15 cellular contexts compared by ENCODE assay signal in the genomic region with DNA sequence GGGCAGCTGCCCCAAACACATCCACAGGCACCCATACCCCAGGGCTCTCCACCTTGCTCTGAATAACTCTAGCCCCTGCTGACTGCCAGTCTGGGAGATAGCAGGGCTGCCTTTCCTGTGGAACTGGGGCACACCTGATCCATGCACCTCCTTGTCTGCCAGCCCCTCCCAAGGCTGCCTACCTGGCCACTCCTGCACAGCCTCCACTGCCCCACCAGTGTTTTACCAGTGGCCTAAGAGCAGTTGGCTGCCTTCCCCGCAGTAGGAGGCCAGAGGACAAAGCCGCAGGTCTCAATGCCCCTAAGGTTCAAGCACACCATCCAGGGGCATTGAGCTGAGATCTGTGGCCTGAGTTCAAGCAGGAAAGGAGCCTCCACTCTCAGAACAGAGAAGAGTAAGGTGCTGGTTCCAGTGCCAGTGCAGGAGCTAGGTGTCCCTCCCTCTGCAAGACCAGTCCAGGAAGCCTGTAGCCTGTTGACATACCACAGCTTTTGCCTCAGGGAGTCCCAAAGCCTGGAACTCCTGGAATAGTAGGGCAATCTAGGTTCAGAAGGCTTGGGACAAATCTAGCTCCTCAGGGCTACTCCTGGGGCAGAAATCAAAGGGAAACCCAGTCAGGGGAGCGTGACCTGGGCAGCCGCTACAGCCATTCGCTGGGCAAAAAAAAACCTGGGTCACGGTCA.
DNase-seq lines count a peak whose midpoint lies in the region; ATAC-seq and TF ChIP-seq lines count a peak whose summit lies in the region.
"Had no signal": no experiment of that assay in that cellular context is flagged by ENCODE, and none has a peak within 500 bp of the region (broad histone marks: within the 10 kb centered on the region; RNA-seq: fewer than 3 reads in every experiment).

No MANE protein-coding gene starts in this region.

- H3K36me3 ChIP-seq in BLaER1 (no peaks in the 10 kb centered on the region), trophoblast cell (ENCODE audit: control insufficient read depth in 1 of 2, insufficient read depth in 2 of 2, low read length in 2 of 2) (no peaks in the 10 kb centered on the region)

- H3K4me3 Mint-ChIP-seq in H9 = no peak overlapping the region
- no peak overlapping the region for H3K4me3 Mint-ChIP-seq in WTC11
- H3K4me3 Mint-ChIP-seq: CD4-positive, alpha-beta T cell had no signal

- no peaks in the 10 kb centered on the region for H4K20me1 ChIP-seq in BLaER1
- H4K20me1 ChIP-seq in H9 (ENCODE audit: control insufficient read depth, insufficient read depth, insufficient read length) = no peaks in the 10 kb centered on the region

- H4K8ac ChIP-seq in H9 (replicated peaks; ENCODE audit: insufficient read length, low read depth, low read length) = peak overlapping the region; percentile 38
- no peak overlapping the region for H4K8ac ChIP-seq in trophoblast cell (ENCODE audit: low read depth, low read length)

- DNase-seq in H9 (no peak), WTC11 (ENCODE audit: low spot score) (no peak), trophoblast cell (peak; percentile 56 to 76), DMS153 treated with DMSO at 0.1 percent for 48 hours (lab: John Stamatoyannopoulos, UW; ENCODE audit: unreplicated experiment) (no peak), erythroblast (lab: John Stamatoyannopoulos, UW) (no peak)
- DNase-seq: 8988T; AML-193; C1 segment of cervical spinal cord; Calu3; CD4-positive, alpha-beta T cell; DMS 273 treated with DMSO at 0.1 percent for 48 hours; DMS79 had no signal

- H3K27ac ChIP-seq in BLaER1 = no peak overlapping the region
- no peak overlapping the region for H3K27ac ChIP-seq in H9 (ENCODE audit: insufficient read length, low read depth, low read length)
- H3K27ac ChIP-seq in trophoblast cell (ENCODE audit: low read depth, low read length) = no peak overlapping the region

- peaks cover 0 to 19% (median 6%) of the 10 kb centered on the region in 3 experiments; a peak in 6 of 7 replicates for H3K36me3 Mint-ChIP-seq in H9 (ENCODE audit: insufficient read depth in 1 of 3, low read depth in 3 of 3)
- H3K36me3 Mint-ChIP-seq in WTC11 = peaks cover 18% of the 10 kb centered on the region

- no peaks in the 10 kb centered on the region for H3K27me3 Mint-ChIP-seq in H9 (ENCODE audit: low read depth)
- no peaks in the 10 kb centered on the region for H3K27me3 Mint-ChIP-seq in WTC11 (ENCODE audit: low read depth)
- H3K27me3 Mint-ChIP-seq: CD4-positive, alpha-beta T cell had no signal

- H2BK20ac ChIP-seq in H9 (ENCODE audit: low read depth, low read length, poor library complexity, severe bottlenecking) = no peak overlapping the region

- H3K27ac Mint-ChIP-seq in H9 (no peak overlapping the region; a peak in 1 of 7 replicates), WTC11 (no peak overlapping the region)
- H3K27ac Mint-ChIP-seq: CD4-positive, alpha-beta T cell had no signal

- no peak overlapping the region for H4K12ac ChIP-seq in trophoblast cell (ENCODE audit: low read depth, low read length)

- H3K79me1 ChIP-seq in H9 (ENCODE audit: insufficient read depth, low read depth, low read length, poor library complexity, severe bottlenecking) = no peaks in the 10 kb centered on the region
- no peaks in the 10 kb centered on the region for H3K79me1 ChIP-seq in trophoblast cell (ENCODE audit: low read length)

- H3K4me1 Mint-ChIP-seq in H9 (peaks cover 9% of the 10 kb centered on the region in 2 experiments), WTC11 (peaks cover 10% of the 10 kb centered on the region)

- H2BK5ac ChIP-seq in H9 (ENCODE audit: insufficient read length, low read length) = no peak overlapping the region
- no peak overlapping the region for H2BK5ac ChIP-seq in trophoblast cell (ENCODE audit: low read depth, low read length, poor library complexity)

- POLR2A ChIA-PET in WTC11 (lab: Charles Lee) = no interaction called here

- H3K14ac ChIP-seq in H9 (ENCODE audit: insufficient read depth, low read length) = no peak overlapping the region
- H3K14ac ChIP-seq in trophoblast cell (ENCODE audit: low read length) = no peak overlapping the region

- no CpG with 5 or more reads among the region's 6 CpGs for WGBS in H9 (ENCODE audit: extremely low coverage, insufficient read length, low lambda C conversion rate)
- no CpG with 5 or more reads among the region's 6 CpGs for WGBS in trophoblast cell (ENCODE audit: extremely low coverage, insufficient coverage, insufficient read length)

- H3T11ph ChIP-seq in H9 (ENCODE audit: low read length) = no peak overlapping the region

- H3K9ac ChIP-seq in BLaER1 (no peak overlapping the region), H9 (ENCODE audit: extremely low read depth, insufficient read length, low read length) (no peak overlapping the region), trophoblast cell (ENCODE audit: low read length) (no peak overlapping the region)

- no peaks in the 10 kb centered on the region for H3K27me3 ChIP-seq in BLaER1
- H3K27me3 ChIP-seq in H9 (ENCODE audit: insufficient read depth, low read length) = no peaks in the 10 kb centered on the region
- no peaks in the 10 kb centered on the region for H3K27me3 ChIP-seq in trophoblast cell (ENCODE audit: insufficient read depth, low read length)

- H3K18ac ChIP-seq in H9 (ENCODE audit: insufficient read length, low read depth, low read length) (no peak overlapping the region), trophoblast cell (ENCODE audit: low read length) (no peak overlapping the region)

- H3K4ac ChIP-seq in H9 (ENCODE audit: low read depth, low read length) (no peak overlapping the region), trophoblast cell (ENCODE audit: low read depth, low read length) (no peak overlapping the region)

- no peak overlapping the region for H2AK5ac ChIP-seq in H9 (ENCODE audit: insufficient read length, low read length)
- no peak overlapping the region for H2AK5ac ChIP-seq in trophoblast cell (ENCODE audit: low read length)

- H4K5ac ChIP-seq in H9 (ENCODE audit: insufficient read length, low read depth, low read length) = no peak overlapping the region

- H3K79me2 ChIP-seq in H9 (ENCODE audit: insufficient read depth, low read length) (no peaks in the 10 kb centered on the region), trophoblast cell (ENCODE audit: control insufficient read depth, insufficient read depth, low read length, poor library complexity) (no peaks in the 10 kb centered on the region)

- peaks cover 6% of the 10 kb centered on the region for H3K9me3 ChIP-seq in BLaER1
- no peaks in the 10 kb centered on the region for H3K9me3 ChIP-seq in H9 (ENCODE audit: control insufficient read depth, low read depth, low read length)
- peaks cover 2% of the 10 kb centered on the region for H3K9me3 ChIP-seq in trophoblast cell (ENCODE audit: insufficient read depth, low read depth, low read length)

- TF ChIP-seq CTCF in H9 (conservative IDR thresholded peaks at IDR 0.05) (no peak), WTC11 (IDR thresholded peaks at IDR 0.05) (no peak)

- H3K4me3 ChIP-seq in BLaER1 (no peak overlapping the region), trophoblast cell (ENCODE audit: low read depth, low read length) (no peak overlapping the region)

- no peaks in the 10 kb centered on the region for H3K23me2 ChIP-seq in H9 (ENCODE audit: insufficient read length, low read depth, low read length, poor library complexity, severe bottlenecking)

- H3K23ac ChIP-seq in H9 (ENCODE audit: insufficient read length, low read depth, low read length) = no peak overlapping the region
- H3K23ac ChIP-seq in trophoblast cell (ENCODE audit: low read length) = no peak overlapping the region

- TF ChIP-seq POLR2A in erythroblast (IDR thresholded peaks at IDR 0.05; ENCODE audit: low read length) = no peak

- H2AFZ ChIP-seq in H9 (ENCODE audit: low read length) (no peak overlapping the region), trophoblast cell (ENCODE audit: insufficient read depth, low read length, poor library complexity) (no peak overlapping the region)

- peak; percentile 20 for ATAC-seq in WTC11
- no peak for ATAC-seq in HG02623 (IDR thresholded peaks at IDR 0.05; ENCODE audit: unreplicated experiment)
- ATAC-seq: HepG2 had no signal

- CTCF ChIA-PET in WTC11 (lab: Charles Lee) = no interaction called here

- H3K4me1 ChIP-seq in BLaER1 = peaks cover 18% of the 10 kb centered on the region
- H3K4me1 ChIP-seq in H9 (ENCODE audit: insufficient read depth, low read length) = no peaks in the 10 kb centered on the region; the same call in 1 of the 2 replicates
- peaks cover 2 to 4% of the 10 kb centered on the region in 2 experiments for H3K4me1 ChIP-seq in trophoblast cell (ENCODE audit: control insufficient read depth in 1 of 2, insufficient read depth in 2 of 2, low read length in 2 of 2)

- H2BK12ac ChIP-seq in H9 (ENCODE audit: insufficient read length, low read depth, low read length) (no peak overlapping the region), trophoblast cell (ENCODE audit: low read length) (no peak overlapping the region)

- H4K91ac ChIP-seq in H9 (ENCODE audit: insufficient read length, low read depth, low read length) (no peak overlapping the region), trophoblast cell (ENCODE audit: low read depth, low read length) (no peak overlapping the region)

- H3K4me2 ChIP-seq in BLaER1 (peak overlapping the region; percentile 53), H9 (ENCODE audit: insufficient read depth, insufficient read length, low read length) (no peak overlapping the region), trophoblast cell (ENCODE audit: low read length) (no peak overlapping the region)

- H3K56ac ChIP-seq in H9 (ENCODE audit: insufficient read length, low read depth, low read length) = no peak overlapping the region

- H2BK15ac ChIP-seq in H9 (ENCODE audit: low read depth, low read length) = no peak overlapping the region

- peaks cover 12 to 13% of the 10 kb centered on the region in 2 experiments for H3K9me3 Mint-ChIP-seq in H9
- H3K9me3 Mint-ChIP-seq in WTC11 = peaks cover 40% of the 10 kb centered on the region
- H3K9me3 Mint-ChIP-seq: CD4-positive, alpha-beta T cell had no signal

- no peak overlapping the region for H2BK120ac ChIP-seq in H9 (ENCODE audit: low read depth, low read length, poor library complexity, severe bottlenecking)
- H2BK120ac ChIP-seq in trophoblast cell (ENCODE audit: insufficient read depth, low read length, poor library complexity) = no peak overlapping the region

TF ChIP-seq in WTC11, 78 proteins besides CTCF, POLR2A, EP300 and RAD21:
- no peak for TF ChIP-seq SMAD3 (CRISPR knock-in tag; IDR thresholded peaks at IDR 0.05; ENCODE audit: borderline replicate concordance)
- TF ChIP-seq, protein P1, sequence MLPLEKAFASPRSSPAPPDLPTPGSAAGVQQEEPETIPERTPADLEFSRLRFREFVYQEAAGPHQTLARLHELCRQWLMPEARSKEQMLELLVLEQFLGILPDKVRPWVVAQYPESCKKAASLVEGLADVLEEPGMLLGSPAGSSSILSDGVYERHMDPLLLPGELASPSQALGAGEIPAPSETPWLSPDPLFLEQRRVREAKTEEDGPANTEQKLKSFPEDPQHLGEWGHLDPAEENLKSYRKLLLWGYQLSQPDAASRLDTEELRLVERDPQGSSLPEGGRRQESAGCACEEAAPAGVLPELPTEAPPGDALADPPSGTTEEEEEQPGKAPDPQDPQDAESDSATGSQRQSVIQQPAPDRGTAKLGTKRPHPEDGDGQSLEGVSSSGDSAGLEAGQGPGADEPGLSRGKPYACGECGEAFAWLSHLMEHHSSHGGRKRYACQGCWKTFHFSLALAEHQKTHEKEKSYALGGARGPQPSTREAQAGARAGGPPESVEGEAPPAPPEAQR (CRISPR knock-in tag; IDR thresholded peaks at IDR 0.05) = no peak

Comparison
In these comparisons a context has a peak if more than half of its experiments do, and no peak if none do; other contexts are left out.
1. DNase-seq: peak in trophoblast cell (2 of 2); none in H9 (single experiment), WTC11 (single experiment), DMS153 treated with DMSO at 0.1 percent for 48 hours (single experiment) and erythroblast (0 of 2).